In the genomic region with DNA sequence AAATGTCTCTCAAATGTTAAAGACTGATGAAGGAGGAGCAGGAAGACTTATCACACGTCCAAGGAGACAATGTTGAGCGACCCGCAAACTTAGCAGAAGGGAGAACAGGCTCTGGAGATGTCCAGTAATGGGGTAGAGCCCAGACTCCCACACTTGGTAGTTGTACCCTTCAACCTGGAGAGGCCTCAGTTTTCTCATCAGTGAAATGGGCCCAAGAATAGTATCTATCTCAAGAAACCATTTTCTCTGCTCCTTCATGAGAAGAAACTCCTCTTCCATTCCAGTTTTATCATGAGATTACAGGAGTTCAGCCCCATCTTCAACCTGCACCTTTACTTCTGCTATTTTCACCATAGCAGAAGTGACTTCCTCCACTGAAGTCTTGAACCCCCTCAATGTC, we compare ENCODE assay signal across 26 cellular contexts.
DNase-seq lines count a peak whose midpoint lies in the region; ATAC-seq, FAIRE-seq and TF ChIP-seq lines count a peak whose summit lies in the region.
"Had no signal": no experiment of that assay in that cellular context is flagged by ENCODE, and none has a peak within 500 bp of the region (broad histone marks: within the 10 kb centered on the region; RNA-seq: fewer than 3 reads in every experiment).

No MANE protein-coding gene starts in this region.

- no peak overlapping the region for H2BK15ac ChIP-seq in H1 (ENCODE audit: low read length)

- H3K27me3 Mint-ChIP-seq in activated T-cell treated with anti-CD3 and anti-CD28 coated beads, Interleukin-2, amount 50 U/mL, for 72 hours (ENCODE audit: low read depth), result no peaks in the 10 kb centered on the region
- no peaks in the 10 kb centered on the region for H3K27me3 Mint-ChIP-seq in activated T-cell treated with anti-CD3 and anti-CD28 coated beads, Interleukin-2, amount 50 U/mL, for 4 hours (ENCODE audit: low read depth)
- H3K27me3 Mint-ChIP-seq: CD4-positive, alpha-beta T cell had no signal

- H3K4ac ChIP-seq in H1 (replicated peaks; ENCODE audit: insufficient read length, low read depth, low read length), result no peak overlapping the region

- H3K79me2 ChIP-seq in H1 (ENCODE audit: control insufficient read depth in 1 of 2, insufficient read depth in 2 of 2, low read length in 2 of 2), result no peaks in the 10 kb centered on the region

- H3K27ac Mint-ChIP-seq in activated T-cell treated with anti-CD3 and anti-CD28 coated beads, Interleukin-2, amount 50 U/mL, for 72 hours, result peak overlapping the region; percentile 48
- H3K27ac Mint-ChIP-seq: CD4-positive, alpha-beta T cell had no signal

- no peak overlapping the region for H2BK5ac ChIP-seq in H1 (ENCODE audit: low read depth, low read length)

- H3K36me3 ChIP-seq in H1 (ENCODE audit: control insufficient read depth in 2 of 4, insufficient read depth in 4 of 4, low read length in 3 of 4), result no peaks in the 10 kb centered on the region
- H3K36me3 ChIP-seq in neutrophil, result no peaks in the 10 kb centered on the region
- H3K36me3 ChIP-seq: BE2C, HAP-1 had no signal

- H3K4me2 ChIP-seq in H1 (ENCODE audit: insufficient read depth in 1 of 2, low read depth in 2 of 2, low read length in 2 of 2), result no peak overlapping the region
- H3K4me2 ChIP-seq: BLaER1 treated with 17β-estradiol and CSF1 and Interleukin-3, amounts not matched to agents 10 nM and 100 nM had no signal

- no peak for FAIRE-seq in H1 (lab: Jason Lieb, UNC)
- FAIRE-seq: A204.1, D721Med, GM12878, GM19239, H54 had no signal

- TF ChIP-seq EP300 in H1 (IDR thresholded peaks at IDR 0.05; ENCODE audit: borderline replicate concordance in 1 of 2, low read depth in 2 of 2, low read length in 2 of 2), result no peak

- H3K36me3 Mint-ChIP-seq in activated T-cell treated with anti-CD3 and anti-CD28 coated beads, Interleukin-2, amount 50 U/mL, for 72 hours (ENCODE audit: insufficient read depth in 2 of 2), result peaks cover under 1% of the 10 kb centered on the region in 2 donors
- peaks cover 9% of the 10 kb centered on the region for H3K36me3 Mint-ChIP-seq in activated T-cell treated with anti-CD3 and anti-CD28 coated beads, Interleukin-2, amount 50 U/mL, for 4 hours (ENCODE audit: insufficient read depth)

- no peak overlapping the region for H2BK120ac ChIP-seq in H1 (replicated peaks; ENCODE audit: low read depth, low read length)

- H3K9ac ChIP-seq in H1 (replicated peaks in 1 of 4; ENCODE audit: extremely low read depth in 1 of 4, low read depth in 3 of 4, low read length in 3 of 4), result no peak overlapping the region
- H3K9ac ChIP-seq: BLaER1 treated with 17β-estradiol and CSF1 and Interleukin-3, amounts not matched to agents 10 nM and 100 nM; GM23248 had no signal

- H3K56ac ChIP-seq in H1 (replicated peaks; ENCODE audit: insufficient read length, low read depth, low read length), result no peak overlapping the region

- no peak for TF ChIP-seq RAD21 in H1 (IDR thresholded peaks at IDR 0.05 in 1 of 2, conservative IDR thresholded peaks at IDR 0.05 in 1 of 2; ENCODE audit: low read depth in 2 of 2, low read length in 2 of 2)

- H3K4me3 ChIP-seq in H1 (ENCODE audit: extremely low read depth in 1 of 4, insufficient read depth in 2 of 4, low read depth in 3 of 4, low read length in 4 of 4), result no peak overlapping the region
- no peak overlapping the region for H3K4me3 ChIP-seq in neutrophil (ENCODE audit: low read depth in 1 of 2, low read length in 1 of 2)
- H3K4me3 ChIP-seq: BLaER1 treated with 17β-estradiol and CSF1 and Interleukin-3, amounts not matched to agents 10 nM and 100 nM; GM12878; GM23248; HAP-1 had no signal

- H2AFZ ChIP-seq in H1 (ENCODE audit: low read length), result no peak overlapping the region
- H2AFZ ChIP-seq: GM23248 had no signal

- TF ChIP-seq CTCF in H1 (IDR thresholded peaks at IDR 0.05; ENCODE audit: control extremely low read depth in 1 of 3, insufficient read depth in 1 of 3, low read depth in 1 of 3, low read length in 3 of 3), result no peak
- TF ChIP-seq CTCF in neutrophil (IDR thresholded peaks at IDR 0.05), result no peak

- POLR2A ChIA-PET in H1 (lab: Charles Lee; ENCODE audit: partially characterized antibody), result no interaction called here

- H2BK12ac ChIP-seq in H1 (ENCODE audit: low read depth, low read length), result no peak overlapping the region

- no peak overlapping the region for H2BK20ac ChIP-seq in H1 (ENCODE audit: low read length)

- no peak overlapping the region for H3K4me3 Mint-ChIP-seq in activated T-cell treated with anti-CD3 and anti-CD28 coated beads, Interleukin-2, amount 50 U/mL, for 72 hours
- H3K4me3 Mint-ChIP-seq in activated T-cell treated with anti-CD3 and anti-CD28 coated beads, Interleukin-2, amount 50 U/mL, for 4 hours, result no peak overlapping the region
- H3K4me3 Mint-ChIP-seq: CD4-positive, alpha-beta T cell; CD8-positive, alpha-beta memory T cell had no signal

- no peak overlapping the region for H4K8ac ChIP-seq in H1 (ENCODE audit: extremely low read depth, insufficient read depth, low read length)

- H3K14ac ChIP-seq in H1 (ENCODE audit: insufficient read length), result no peak overlapping the region

- H3K27ac ChIP-seq in H1 (ENCODE audit: low read depth, low read length), result no peak overlapping the region
- H3K27ac ChIP-seq in neutrophil, result peak overlapping the region; percentile 71
- H3K27ac ChIP-seq: 22Rv1; BLaER1 treated with 17β-estradiol and CSF1 and Interleukin-3, amounts not matched to agents 10 nM and 100 nM; GM23248 had no signal

- peaks cover under 1% of the 10 kb centered on the region for H3K4me1 Mint-ChIP-seq in activated T-cell treated with anti-CD3 and anti-CD28 coated beads, Interleukin-2, amount 50 U/mL, for 72 hours (ENCODE audit: low read depth)
- H3K4me1 Mint-ChIP-seq in activated T-cell treated with anti-CD3 and anti-CD28 coated beads, Interleukin-2, amount 50 U/mL, for 4 hours (ENCODE audit: low read depth), result no peaks in the 10 kb centered on the region

- H4K91ac ChIP-seq in H1 (replicated peaks; ENCODE audit: insufficient read length, low read length), result no peak overlapping the region

- WGBS in H1 (ENCODE audit: extremely low coverage in 1 of 2, insufficient coverage in 1 of 2, insufficient read length in 1 of 2, insufficient replicate concordance in 2 of 2, low coverage in 1 of 2, low lambda C conversion rate in 2 of 2, missing lambda C conversion rate in 1 of 2), 2 experiments, result 94% methylated on average over 3 of the region's 3 CpGs; no CpG with 5 or more reads in 1 of the 2 experiments

- in situ Hi-C loops in KBM-7 (cut with MboI; ENCODE audit: low pct_unique_long_range_greater_than_20kb, low sequenced_read_pairs), result no loop called here

- DNase-seq in activated T-cell treated with anti-CD3 and anti-CD28 coated beads, Interleukin-2, amount 50 U/mL, for 72 hours, result no peak
- no peak for DNase-seq in activated T-cell treated with anti-CD3 and anti-CD28 coated beads, Interleukin-2, amount 50 U/mL, for 4 hours
- DNase-seq in KBM-7, result peak; percentile 37
- DNase-seq in H1 (ENCODE audit: low read depth in 1 of 2, low spot score in 2 of 2), result no peak
- DNase-seq in stimulated activated naive CD4-positive, alpha-beta T cell treated with Interleukin-2 at 50 U/mL for 16 hours (lab: John Stamatoyannopoulos, UW), result no peak
- no peak for DNase-seq in NCI-H1694 treated with DMSO at 0.1 percent for 48 hours (lab: John Stamatoyannopoulos, UW)
- DNase-seq: ACHN; AML-193; BE2C; CD4-positive, alpha-beta T cell; CD8-positive, alpha-beta memory T cell; DMS 273 treated with DMSO at 0.1 percent for 48 hours; DMS79; EL; GDM1; GM23248 had no signal

- H3K9me3 ChIP-seq in H1 (ENCODE audit: insufficient read depth in 2 of 2, low read depth in 1 of 2, low read length in 1 of 2) (no peaks in the 10 kb centered on the region), neutrophil (no peaks in the 10 kb centered on the region)
- H3K9me3 ChIP-seq: BE2C, HAP-1 had no signal

- ATAC-seq in activated T-cell treated with anti-CD3 and anti-CD28 coated beads, Interleukin-2, amount 50 U/mL, for 72 hours (replicated peaks in 1 of 2), result no peak
- ATAC-seq in activated T-cell treated with anti-CD3 and anti-CD28 coated beads, Interleukin-2, amount 50 U/mL, for 4 hours, result no peak
- no peak for ATAC-seq in HG03469 (IDR thresholded peaks at IDR 0.05; ENCODE audit: unreplicated experiment)
- ATAC-seq: GM12878 had no signal

- H3K4me1 ChIP-seq in H1 (replicated peaks in 1 of 4; ENCODE audit: control insufficient read depth in 3 of 4, insufficient read depth in 4 of 4, low read length in 3 of 4), result no peaks in the 10 kb centered on the region
- H3K4me1 ChIP-seq in neutrophil (ENCODE audit: control insufficient read depth in 1 of 2, insufficient read depth in 1 of 2, low read depth in 1 of 2, low read length in 1 of 2), result peaks cover 8 to 11% of the 10 kb centered on the region in 2 experiments
- H3K4me1 ChIP-seq: BE2C, HAP-1 had no signal

- CTCF ChIA-PET in H1 (lab: Charles Lee; ENCODE audit: partially characterized antibody), result no interaction called here

- no peak overlapping the region for H4K5ac ChIP-seq in H1 (ENCODE audit: insufficient read length, low read depth, low read length)

- H3K27me3 ChIP-seq in H1 (replicated peaks in 1 of 4; ENCODE audit: control insufficient read depth in 3 of 4, extremely low read depth in 1 of 4, insufficient read depth in 3 of 4, low read length in 3 of 4), result no peaks in the 10 kb centered on the region
- no peaks in the 10 kb centered on the region for H3K27me3 ChIP-seq in neutrophil
- H3K27me3 ChIP-seq: BE2C; BLaER1 treated with 17β-estradiol and CSF1 and Interleukin-3, amounts not matched to agents 10 nM and 100 nM had no signal

- peaks cover 0 to 4% of the 10 kb centered on the region in 2 donors for H3K9me3 Mint-ChIP-seq in activated T-cell treated with anti-CD3 and anti-CD28 coated beads, Interleukin-2, amount 50 U/mL, for 72 hours
- no peaks in the 10 kb centered on the region for H3K9me3 Mint-ChIP-seq in activated T-cell treated with anti-CD3 and anti-CD28 coated beads, Interleukin-2, amount 50 U/mL, for 4 hours
- H3K9me3 Mint-ChIP-seq: CD8-positive, alpha-beta memory T cell had no signal

- no peak overlapping the region for H2AK5ac ChIP-seq in H1 (ENCODE audit: low read depth, low read length)

- H3K79me1 ChIP-seq in H1 (ENCODE audit: low read depth, low read length), result no peaks in the 10 kb centered on the region

- no peaks in the 10 kb centered on the region for H4K20me1 ChIP-seq in H1 (replicated peaks in 1 of 2; ENCODE audit: control insufficient read depth in 1 of 2, insufficient read depth in 2 of 2, low read length in 2 of 2)

- no peak for TF ChIP-seq POLR2A in H1 (IDR thresholded peaks at IDR 0.05; ENCODE audit: control extremely low read depth in 1 of 2, low read depth in 2 of 2, low read length in 2 of 2)

- H3K23me2 ChIP-seq in H1 (ENCODE audit: low read depth, low read length), result no peaks in the 10 kb centered on the region; the same call in 1 of the 2 replicates

- H3K23ac ChIP-seq in H1 (ENCODE audit: insufficient read length), result no peak overlapping the region

- no peak overlapping the region for H3K18ac ChIP-seq in H1 (ENCODE audit: extremely low read depth, low read length)

TF ChIP-seq in H1, 55 proteins besides CTCF, POLR2A, EP300 and RAD21:
- TF ChIP-seq NRF1 (IDR thresholded peaks at IDR 0.05; ENCODE audit: low read depth, low read length) (no peak), KDM1A (IDR thresholded peaks at IDR 0.05; ENCODE audit: borderline replicate concordance, low read length) (peak; percentile 56; the same call in 1 of the 2 replicates)
